Comparison of ENCODE assay signal across 37 cellular contexts in the genomic region with DNA sequence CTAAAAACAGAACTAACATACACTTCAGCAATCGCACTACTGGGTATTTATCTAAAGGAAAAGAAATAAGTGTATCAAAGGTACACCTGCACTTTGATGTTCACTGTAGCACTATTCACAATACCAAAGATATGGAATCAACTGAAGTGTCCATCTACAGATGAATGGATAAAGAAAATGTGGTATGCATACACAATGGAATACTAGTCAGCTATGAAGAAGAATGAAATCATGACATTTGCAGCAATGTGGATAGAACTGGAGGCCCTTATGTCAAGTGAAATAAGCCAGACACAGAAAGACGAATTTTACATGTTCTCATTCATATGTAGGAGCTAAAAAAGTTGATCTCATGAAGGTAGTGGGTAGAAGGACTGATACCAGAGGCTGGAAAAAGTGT.
"Had no signal": no experiment of that assay in that cellular context is flagged by ENCODE, and none has a peak within 500 bp of the region (broad histone marks: within the 10 kb centered on the region; RNA-seq: fewer than 3 reads in every experiment).

No MANE protein-coding gene starts in this region.

- H3K4me3 Mint-ChIP-seq: activated CD4-positive, alpha-beta memory T cell treated with anti-CD3 and anti-CD28 coated beads, Interleukin-2, amount 10 ng/mL, durations not matched to agents 7 days and 5 days; activated CD4-positive, alpha-beta T cell treated with anti-CD3 and anti-CD28 coated beads for 36 hours; activated CD4-positive, alpha-beta T cell treated with anti-CD3 and anti-CD28 coated beads, Interleukin-2, amount 10 ng/mL, durations not matched to agents 7 days and 5 days; activated CD8-positive, alpha-beta memory T cell treated with anti-CD3 and anti-CD28 coated beads, Interleukin-2, amount 10 ng/mL, durations not matched to agents 7 days and 5 days; activated CD8-positive, alpha-beta T cell treated with anti-CD3 and anti-CD28 coated beads, Interleukin-2, amount 10 ng/mL, durations not matched to agents 7 days and 5 days; activated naive CD4-positive, alpha-beta T cell treated with anti-CD3 and anti-CD28 coated beads, Interleukin-2, amount 10 ng/mL, durations not matched to agents 7 days and 5 days; activated naive CD4-positive, alpha-beta T cell treated with anti-CD3 and anti-CD28 coated beads, Interleukin-2, amount 50 U/mL, for 24 hours; activated naive CD8-positive, alpha-beta T cell; activated naive CD8-positive, alpha-beta T cell treated with anti-CD3 and anti-CD28 coated beads, Interleukin-2, amount 10 ng/mL, durations not matched to agents 7 days and 5 days; activated naive CD8-positive, alpha-beta T cell treated with anti-CD3 and anti-CD28 coated beads, Interleukin-2, amount 50 U/mL, for 24 hours; activated T-cell treated with anti-CD3 and anti-CD28 coated beads, Interleukin-2, amount 50 U/mL, for 24 hours; brain; central memory CD8-positive, alpha-beta T cell; T-helper 1 cell treated with Interleukin-12 subunit alpha and Interleukin-12 subunit beta and Interleukin-4 antibody, amounts not matched to agents 30 μg/mL and 1 μg/mL, for 36 hours; T-helper 2 cell treated with Interferon-gamma antibody and Interleukin-4, amounts not matched to agents 5 μg/mL and 100 μg/mL, for 36 hours; WTC11 had no signal

- DNase-seq: activated CD4-positive, alpha-beta memory T cell treated with anti-CD3 and anti-CD28 coated beads, Interleukin-2, amount 10 ng/mL, durations not matched to agents 7 days and 5 days; activated CD4-positive, alpha-beta T cell treated with anti-CD3 and anti-CD28 coated beads for 1 hour; activated CD4-positive, alpha-beta T cell treated with anti-CD3 and anti-CD28 coated beads for 36 hours; activated CD4-positive, alpha-beta T cell treated with anti-CD3 and anti-CD28 coated beads for 48 hours; activated CD4-positive, alpha-beta T cell treated with anti-CD3 and anti-CD28 coated beads, Interleukin-2, amount 10 ng/mL, durations not matched to agents 7 days and 5 days; activated CD4-positive, alpha-beta T cell treated with anti-CD3 and anti-CD28 coated beads, Interleukin-2, amount 50 U/mL, for 48 hours; activated CD4-positive, CD25-positive, alpha-beta regulatory T cell; activated CD8-positive, alpha-beta memory T cell treated with anti-CD3 and anti-CD28 coated beads for 24 hours; activated CD8-positive, alpha-beta memory T cell treated with anti-CD3 and anti-CD28 coated beads, Interleukin-2, amount 10 ng/mL, durations not matched to agents 7 days and 5 days; activated CD8-positive, alpha-beta memory T cell treated with anti-CD3 and anti-CD28 coated beads, Interleukin-2, amount 50 U/mL, for 48 hours; activated CD8-positive, alpha-beta T cell treated with anti-CD3 and anti-CD28 coated beads, Interleukin-2, amount 10 ng/mL, durations not matched to agents 7 days and 5 days; activated effector memory CD4-positive, alpha-beta T cell treated with Interleukin-2 at 50 U/mL for 16 hours; activated gamma-delta T cell; activated naive CD4-positive, alpha-beta T cell treated with anti-CD3 and anti-CD28 coated beads, Interleukin-2, amount 10 ng/mL, durations not matched to agents 7 days and 5 days; activated naive CD4-positive, alpha-beta T cell treated with Interleukin-2 at 50 U/mL for 16 hours; activated naive CD8-positive, alpha-beta T cell treated with anti-CD3 and anti-CD28 coated beads, Interleukin-2, amount 10 ng/mL, durations not matched to agents 7 days and 5 days; activated naive CD8-positive, alpha-beta T cell treated with anti-CD3 and anti-CD28 coated beads, Interleukin-2, amount 50 U/mL, for 24 hours; activated T-cell treated with anti-CD3 and anti-CD28 coated beads, Interleukin-2, amount 50 U/mL, for 24 hours; activated T-cell treated with anti-CD3 and anti-CD28 coated beads, Interleukin-2, amount 50 U/mL, for 48 hours; amygdala; anterior cingulate cortex; caudate nucleus; cerebellar nuclear complex; T-helper 2 cell; T-helper 9 cell; WERI-Rb-1 had no signal

- H3K4me3 ChIP-seq: ascending aorta, cardiac muscle cell had no signal

- H3K4me1 ChIP-seq: ascending aorta had no signal

- ATAC-seq: activated CD4-positive, alpha-beta T cell treated with anti-CD3 and anti-CD28 coated beads for 36 hours; activated CD4-positive, CD25-positive, alpha-beta regulatory T cell treated with anti-CD3 and anti-CD28 coated beads, Interleukin-2, amount 50 U/mL, for 24 hours; activated CD8-positive, alpha-beta memory T cell treated with anti-CD3 and anti-CD28 coated beads, Interleukin-2, amount 10 ng/mL, durations not matched to agents 7 days and 5 days; activated CD8-positive, alpha-beta T cell treated with anti-CD3 and anti-CD28 coated beads, Interleukin-2, amount 10 ng/mL, durations not matched to agents 7 days and 5 days; activated naive CD8-positive, alpha-beta T cell treated with anti-CD3 and anti-CD28 coated beads, Interleukin-2, amount 50 U/mL, for 24 hours; WTC11 had no signal

- H3K27ac Mint-ChIP-seq: activated CD4-positive, alpha-beta memory T cell treated with anti-CD3 and anti-CD28 coated beads, Interleukin-2, amount 10 ng/mL, durations not matched to agents 7 days and 5 days; activated CD4-positive, alpha-beta T cell treated with anti-CD3 and anti-CD28 coated beads for 36 hours; activated CD4-positive, alpha-beta T cell treated with anti-CD3 and anti-CD28 coated beads, Interleukin-2, amount 10 ng/mL, durations not matched to agents 7 days and 5 days; activated CD8-positive, alpha-beta memory T cell treated with anti-CD3 and anti-CD28 coated beads, Interleukin-2, amount 10 ng/mL, durations not matched to agents 7 days and 5 days; activated CD8-positive, alpha-beta T cell treated with anti-CD3 and anti-CD28 coated beads, Interleukin-2, amount 10 ng/mL, durations not matched to agents 7 days and 5 days; activated naive CD4-positive, alpha-beta T cell treated with anti-CD3 and anti-CD28 coated beads, Interleukin-2, amount 10 ng/mL, durations not matched to agents 7 days and 5 days; activated naive CD4-positive, alpha-beta T cell treated with anti-CD3 and anti-CD28 coated beads, Interleukin-2, amount 50 U/mL, for 24 hours; activated naive CD8-positive, alpha-beta T cell; activated naive CD8-positive, alpha-beta T cell treated with anti-CD3 and anti-CD28 coated beads, Interleukin-2, amount 10 ng/mL, durations not matched to agents 7 days and 5 days; activated naive CD8-positive, alpha-beta T cell treated with anti-CD3 and anti-CD28 coated beads, Interleukin-2, amount 50 U/mL, for 24 hours; activated T-cell treated with anti-CD3 and anti-CD28 coated beads, Interleukin-2, amount 50 U/mL, for 24 hours; activated T-helper 2 cell treated with anti-CD3 and anti-CD28 coated beads, Interferon-gamma antibody, Interleukin-2, Interleukin-4, amounts not matched to agents 10 μg/mL and 5 μg/mL and 100 μg/mL, durations not matched to agents 14 hours and 24 hours and 36 hours; brain; T-helper 1 cell treated with Interleukin-12 subunit alpha and Interleukin-12 subunit beta and Interleukin-4 antibody, amounts not matched to agents 30 μg/mL and 1 μg/mL, for 36 hours; T-helper 2 cell treated with Interferon-gamma antibody and Interleukin-4, amounts not matched to agents 5 μg/mL and 100 μg/mL, for 36 hours; WTC11 had no signal

- H3K27ac ChIP-seq: ascending aorta, cardiac muscle cell, WERI-Rb-1 had no signal

- H3K27me3 Mint-ChIP-seq: activated CD4-positive, alpha-beta memory T cell treated with anti-CD3 and anti-CD28 coated beads, Interleukin-2, amount 10 ng/mL, durations not matched to agents 7 days and 5 days; activated CD4-positive, alpha-beta T cell treated with anti-CD3 and anti-CD28 coated beads for 36 hours; activated CD4-positive, alpha-beta T cell treated with anti-CD3 and anti-CD28 coated beads, Interleukin-2, amount 10 ng/mL, durations not matched to agents 7 days and 5 days; activated CD8-positive, alpha-beta memory T cell treated with anti-CD3 and anti-CD28 coated beads, Interleukin-2, amount 10 ng/mL, durations not matched to agents 7 days and 5 days; activated naive CD4-positive, alpha-beta T cell treated with anti-CD3 and anti-CD28 coated beads, Interleukin-2, amount 10 ng/mL, durations not matched to agents 7 days and 5 days; activated naive CD4-positive, alpha-beta T cell treated with anti-CD3 and anti-CD28 coated beads, Interleukin-2, amount 50 U/mL, for 24 hours; activated naive CD8-positive, alpha-beta T cell; activated naive CD8-positive, alpha-beta T cell treated with anti-CD3 and anti-CD28 coated beads, Interleukin-2, amount 10 ng/mL, durations not matched to agents 7 days and 5 days; activated naive CD8-positive, alpha-beta T cell treated with anti-CD3 and anti-CD28 coated beads, Interleukin-2, amount 50 U/mL, for 24 hours; activated T-cell treated with anti-CD3 and anti-CD28 coated beads, Interleukin-2, amount 50 U/mL, for 24 hours; brain; central memory CD8-positive, alpha-beta T cell had no signal

- H3K36me3 ChIP-seq: ascending aorta, cardiac muscle cell had no signal

- H3K4me1 Mint-ChIP-seq: activated naive CD4-positive, alpha-beta T cell treated with anti-CD3 and anti-CD28 coated beads, Interleukin-2, amount 10 ng/mL, durations not matched to agents 7 days and 5 days; activated naive CD8-positive, alpha-beta T cell treated with anti-CD3 and anti-CD28 coated beads, Interleukin-2, amount 10 ng/mL, durations not matched to agents 7 days and 5 days; brain had no signal

- H3K27me3 ChIP-seq: ascending aorta, cardiac muscle cell had no signal
